11 cellular contexts compared by ENCODE assay signal in the genomic region with DNA sequence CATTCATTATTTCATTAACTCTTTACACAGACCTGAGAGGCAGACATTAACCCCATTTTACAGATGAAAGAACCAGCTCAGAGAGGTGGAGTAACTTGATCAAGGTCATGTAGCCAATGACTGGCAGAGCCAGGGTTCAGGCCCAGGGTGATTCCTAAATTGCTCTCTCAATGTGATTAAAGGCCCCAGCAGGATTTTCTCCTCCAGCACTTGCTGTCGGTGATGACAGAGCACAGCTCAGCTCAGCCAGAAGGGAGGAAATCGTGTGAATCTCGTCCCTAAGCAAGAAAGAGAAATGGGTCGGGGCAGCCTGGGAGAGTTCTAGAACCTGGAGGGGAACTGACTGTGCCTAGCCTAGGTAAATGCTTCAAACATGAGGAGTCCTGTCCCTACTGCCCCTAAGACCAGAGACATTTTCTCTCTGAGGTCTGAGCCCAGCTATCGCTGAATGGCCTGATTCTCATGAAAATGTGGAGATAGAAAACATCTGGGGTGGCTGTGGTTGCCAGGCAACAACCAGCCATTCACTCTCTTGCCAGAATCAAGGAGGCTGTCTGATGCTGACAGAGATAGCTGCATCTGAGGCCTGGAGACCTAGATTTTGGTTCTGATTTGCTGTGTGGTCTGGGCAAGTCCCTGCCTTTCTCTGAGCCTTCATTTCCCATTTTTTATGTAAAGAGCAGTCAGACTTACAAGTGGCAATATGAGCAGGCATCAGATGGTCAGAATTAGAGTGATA. TPM values are rescaled to one million over a fixed set of nuclear protein-coding genes. Genes with fewer than 3 reads are reported as not detected.
DNase-seq lines count a peak whose midpoint lies in the region; ATAC-seq, FAIRE-seq and TF ChIP-seq lines count a peak whose summit lies in the region.
"Had no signal": no experiment of that assay in that cellular context is flagged by ENCODE, and none has a peak within 500 bp of the region (broad histone marks: within the 10 kb centered on the region; RNA-seq: fewer than 3 reads in every experiment).

No MANE protein-coding gene starts in this region.

- peak; percentile 54 for ATAC-seq in naive thymus-derived CD4-positive, alpha-beta T cell
- ATAC-seq in GM18517 (IDR thresholded peaks at IDR 0.05; ENCODE audit: unreplicated experiment): no peak
- ATAC-seq: pancreas had no signal

- in situ Hi-C loops in brain microvascular endothelial cell (cut with HindIII; ENCODE audit: low pct_ligation_motif_present, low sequenced_read_pairs): no loop called here

- H3K27me3 Mint-ChIP-seq in CD8-positive, alpha-beta memory T cell: peaks cover 0 to 2% of the 10 kb centered on the region in 2 donors
- no peaks in the 10 kb centered on the region for H3K27me3 Mint-ChIP-seq in naive thymus-derived CD4-positive, alpha-beta T cell

- no peak for TF ChIP-seq POLR2A in H54 (IDR thresholded peaks at IDR 0.05; ENCODE audit: low read depth, low read length)

- CTCF ChIA-PET in CD8-positive, alpha-beta memory T cell (lab: Charles Lee): interaction anchor here (1.1 to 1.8 kb wide), 2 partner anchors 20 to 102 kb away, joined by 4 read pairs; a partner anchor contains a TSS
- CTCF ChIA-PET in naive thymus-derived CD4-positive, alpha-beta T cell (lab: Charles Lee): no interaction called here

- no peaks in the 10 kb centered on the region for H3K36me3 ChIP-seq in CD8-positive, alpha-beta memory T cell (ENCODE audit: insufficient read depth, low read length)
- no peaks in the 10 kb centered on the region for H3K36me3 ChIP-seq in brain microvascular endothelial cell (replicated peaks)
- no peaks in the 10 kb centered on the region for H3K36me3 ChIP-seq in naive thymus-derived CD4-positive, alpha-beta T cell (ENCODE audit: control insufficient read depth in 2 of 3, insufficient read depth in 3 of 3, low read length in 3 of 3)
- H3K36me3 ChIP-seq: pancreas had no signal

- TF ChIP-seq CTCF in brain microvascular endothelial cell (IDR thresholded peaks at IDR 0.05; ENCODE audit: low read depth, low read length, missing control alignments): no peak

- H3K9me3 ChIP-seq in CD8-positive, alpha-beta memory T cell (ENCODE audit: low read length): no peaks in the 10 kb centered on the region
- no peaks in the 10 kb centered on the region for H3K9me3 ChIP-seq in naive thymus-derived CD4-positive, alpha-beta T cell (ENCODE audit: control insufficient read depth in 2 of 3, low read length in 3 of 3)
- H3K9me3 ChIP-seq: pancreas had no signal

- no peak overlapping the region for H3K4me3 ChIP-seq in CD8-positive, alpha-beta memory T cell (ENCODE audit: low read length)
- no peak overlapping the region for H3K4me3 ChIP-seq in brain microvascular endothelial cell (ENCODE audit: low read depth, low read length)
- H3K4me3 ChIP-seq in naive thymus-derived CD4-positive, alpha-beta T cell (ENCODE audit: low read length): no peak overlapping the region
- H3K4me3 ChIP-seq: pancreas had no signal

- POLR2A ChIA-PET in CD8-positive, alpha-beta memory T cell (lab: Charles Lee): no interaction called here
- POLR2A ChIA-PET in naive thymus-derived CD4-positive, alpha-beta T cell (lab: Charles Lee): interaction anchor here (1.0 to 3.9 kb wide), 2 partner anchors 15 to 20 kb away, joined by 4 to 14 read pairs; a partner anchor contains a TSS

- H3K9me3 Mint-ChIP-seq in CD8-positive, alpha-beta memory T cell: no peaks in the 10 kb centered on the region
- peaks cover 0 to 2% (median 0%) of the 10 kb centered on the region in 11 donors for H3K9me3 Mint-ChIP-seq in naive thymus-derived CD4-positive, alpha-beta T cell

- H3K4me1 Mint-ChIP-seq in CD8-positive, alpha-beta memory T cell: peaks cover 23 to 47% (median 41%) of the 10 kb centered on the region in 3 donors
- peaks cover 12 to 87% (median 26%) of the 10 kb centered on the region in 7 donors for H3K4me1 Mint-ChIP-seq in naive thymus-derived CD4-positive, alpha-beta T cell

- DNase-seq in CD8-positive, alpha-beta memory T cell: peak in 3 of 5 donors; percentile 23 to 44 (median 42)
- DNase-seq in MV-4-11 (lab: John Stamatoyannopoulos, UW): peak; percentile 8
- DNase-seq in brain microvascular endothelial cell: peak; percentile 63
- no peak for DNase-seq in naive thymus-derived CD4-positive, alpha-beta T cell
- DNase-seq in H54 (ENCODE audit: insufficient read length, low spot score): no peak
- DNase-seq in activated gamma-delta T cell (lab: John Stamatoyannopoulos, UW): no peak
- no peak for DNase-seq in KG1 (lab: John Stamatoyannopoulos, UW)
- DNase-seq: glutamatergic neuron, pancreas had no signal

- H3K4me1 ChIP-seq in CD8-positive, alpha-beta memory T cell (ENCODE audit: insufficient read depth, low read length): peaks cover 15% of the 10 kb centered on the region
- peaks cover 11 to 26% of the 10 kb centered on the region in 2 donors for H3K4me1 ChIP-seq in naive thymus-derived CD4-positive, alpha-beta T cell (ENCODE audit: control insufficient read depth in 2 of 2, insufficient read depth in 2 of 2, low read length in 2 of 2)

- peak overlapping the region in 1 of 7 donors; percentile 59 for H3K4me3 Mint-ChIP-seq in CD8-positive, alpha-beta memory T cell
- peak overlapping the region in 1 of 10 donors; percentile 71 for H3K4me3 Mint-ChIP-seq in naive thymus-derived CD4-positive, alpha-beta T cell

- peaks cover 0 to under 1% (median 0%) of the 10 kb centered on the region in 3 donors for H3K36me3 Mint-ChIP-seq in CD8-positive, alpha-beta memory T cell
- H3K36me3 Mint-ChIP-seq in naive thymus-derived CD4-positive, alpha-beta T cell: peaks cover 0 to 20% (median 0%) of the 10 kb centered on the region in 5 donors

- H3K27ac Mint-ChIP-seq in CD8-positive, alpha-beta memory T cell: peak overlapping the region; percentile 59 to 98 (median 87)
- H3K27ac Mint-ChIP-seq in naive thymus-derived CD4-positive, alpha-beta T cell: peak overlapping the region in 5 of 9 donors; percentile 21 to 88 (median 43)

- FAIRE-seq in H54 (lab: Jason Lieb, UNC): no peak
- FAIRE-seq: pancreas, RCC 7860 had no signal

- no peaks in the 10 kb centered on the region for H3K27me3 ChIP-seq in CD8-positive, alpha-beta memory T cell (ENCODE audit: insufficient read depth, low read length, poor library complexity, severe bottlenecking)
- H3K27me3 ChIP-seq in brain microvascular endothelial cell (replicated peaks): no peaks in the 10 kb centered on the region
- H3K27me3 ChIP-seq in naive thymus-derived CD4-positive, alpha-beta T cell (ENCODE audit: control insufficient read depth in 2 of 2, insufficient read depth in 2 of 2, low read length in 2 of 2): no peaks in the 10 kb centered on the region
- H3K27me3 ChIP-seq: pancreas had no signal

- peak overlapping the region; percentile 48 for H3K27ac ChIP-seq in CD8-positive, alpha-beta memory T cell (ENCODE audit: low read depth, low read length)
- H3K27ac ChIP-seq in brain microvascular endothelial cell: no peak overlapping the region
- H3K27ac ChIP-seq in naive thymus-derived CD4-positive, alpha-beta T cell (ENCODE audit: low read depth, low read length): no peak overlapping the region
- H3K27ac ChIP-seq: pancreas had no signal

- intact Hi-C loops in naive thymus-derived CD4-positive, alpha-beta T cell (cut with micrococcal nuclease): no loop called here

RNA-seq across cellular contexts. Expression of a gene that starts 19.6 kb away (rescaled TPM):
- total RNA-seq in CD8-positive, alpha-beta memory T cell: 10 to 100 TPM; 39.6 to 39.9 TPM
- 4.3 TPM for polyA plus RNA-seq in CD8-positive, alpha-beta memory T cell
- 10 to 100 TPM; 17.1 to 58.1 (median 39.2) TPM for total RNA-seq in naive thymus-derived CD4-positive, alpha-beta T cell
- polyA plus RNA-seq in naive thymus-derived CD4-positive, alpha-beta T cell: 1 to 10 TPM in 1 of 2 donors, under 1 TPM in 1; 0.58 to 2.2 TPM

RNA-seq across cellular contexts. Expression of a gene that starts 52.4 kb away (rescaled TPM):
- total RNA-seq in CD8-positive, alpha-beta memory T cell: 100 to 1,000 TPM; 288 to 305 TPM
- polyA plus RNA-seq in CD8-positive, alpha-beta memory T cell: 110 TPM
- total RNA-seq in naive thymus-derived CD4-positive, alpha-beta T cell: 100 to 1,000 TPM in 1 of 5 experiments, 10 to 100 TPM in 4; 53.8 to 219 (median 90.2) TPM
- 100 to 1,000 TPM; 113 to 134 TPM for polyA plus RNA-seq in naive thymus-derived CD4-positive, alpha-beta T cell

Comparison
In these comparisons a context has a peak if more than half of its experiments do, and no peak if none do; other contexts are left out.
1. DNase-seq: peak in CD8-positive, alpha-beta memory T cell (3 of 5), MV-4-11 (single experiment) and brain microvascular endothelial cell (single experiment); none in naive thymus-derived CD4-positive, alpha-beta T cell (0 of 9), H54 (single experiment), activated gamma-delta T cell (single experiment) and KG1 (single experiment).